In genomic region chr21:8255094-8255493, GRCh38 we compare ENCODE assay signal across 7 cellular contexts.
A peak's percentile ranks its signal among the peaks of the same experiment; 100 is the strongest.
DNase-seq lines count a peak whose midpoint lies in the region; ATAC-seq and TF ChIP-seq lines count a peak whose summit lies in the region.
"Not testable (repeated sequence)": the region's sequence is repeated elsewhere in the genome, so short reads cannot be mapped to it uniquely, and the experiment has no call there.

No MANE protein-coding gene starts in this region.

- H3K36me3 Mint-ChIP-seq in activated CD4-positive, alpha-beta memory T cell treated with anti-CD3 and anti-CD28 coated beads, Interleukin-2, amount 10 ng/mL, durations not matched to agents 7 days and 5 days (ENCODE audit: low read depth); activated T-cell treated with anti-CD3 and anti-CD28 coated beads, Interleukin-2, amount 50 U/mL, for 4 hours (ENCODE audit: insufficient read depth); osteocyte (ENCODE audit: unreplicated experiment): not testable (repeated sequence)

- not testable (repeated sequence) for H3K27ac ChIP-seq in right atrium auricular region

- H3K9me3 Mint-ChIP-seq in activated CD4-positive, alpha-beta memory T cell treated with anti-CD3 and anti-CD28 coated beads, Interleukin-2, amount 10 ng/mL, durations not matched to agents 7 days and 5 days; activated T-cell treated with anti-CD3 and anti-CD28 coated beads, Interleukin-2, amount 50 U/mL, for 4 hours; osteocyte (ENCODE audit: unreplicated experiment): not testable (repeated sequence)

- H3K27me3 Mint-ChIP-seq in activated CD4-positive, alpha-beta memory T cell treated with anti-CD3 and anti-CD28 coated beads, Interleukin-2, amount 10 ng/mL, durations not matched to agents 7 days and 5 days; activated T-cell treated with anti-CD3 and anti-CD28 coated beads, Interleukin-2, amount 50 U/mL, for 4 hours (ENCODE audit: low read depth); osteocyte (ENCODE audit: unreplicated experiment): not testable (repeated sequence)

- not testable (repeated sequence) for H3K4me3 ChIP-seq in right atrium auricular region

- not testable (repeated sequence) for H3K4me3 Mint-ChIP-seq in activated CD4-positive, alpha-beta memory T cell treated with anti-CD3 and anti-CD28 coated beads, Interleukin-2, amount 10 ng/mL, durations not matched to agents 7 days and 5 days; activated T-cell treated with anti-CD3 and anti-CD28 coated beads, Interleukin-2, amount 50 U/mL, for 4 hours; osteocyte (ENCODE audit: unreplicated experiment)

- H3K36me3 ChIP-seq in right atrium auricular region = not testable (repeated sequence)

- not testable (repeated sequence) for ATAC-seq in activated T-cell treated with anti-CD3 and anti-CD28 coated beads, Interleukin-2, amount 50 U/mL, for 4 hours

- DNase-seq in T-helper 9 cell = peak; percentile 0
- peak; percentile 22 for DNase-seq in activated CD4-positive, alpha-beta memory T cell treated with anti-CD3 and anti-CD28 coated beads, Interleukin-2, amount 10 ng/mL, durations not matched to agents 7 days and 5 days
- DNase-seq in activated T-cell treated with anti-CD3 and anti-CD28 coated beads, Interleukin-2, amount 50 U/mL, for 4 hours = peak; percentile 3
- peak; percentile 4 for DNase-seq in activated naive CD4-positive, alpha-beta T cell treated with anti-CD3 and anti-CD28 coated beads, Interleukin-2, amount 50 U/mL, for 16 hours
- DNase-seq in right atrium auricular region (ENCODE audit: low spot score) = peak; percentile 23
- DNase-seq in osteocyte (ENCODE audit: extremely low spot score, unreplicated experiment) = peak; percentile 56
- DNase-seq in stimulated activated CD4-positive, alpha-beta T cell treated with anti-CD3 and anti-CD28 coated beads, Interleukin-4, amount 100 ng/mL, for 24 hours = peak; percentile 3

- H3K4me1 Mint-ChIP-seq in activated CD4-positive, alpha-beta memory T cell treated with anti-CD3 and anti-CD28 coated beads, Interleukin-2, amount 10 ng/mL, durations not matched to agents 7 days and 5 days; activated T-cell treated with anti-CD3 and anti-CD28 coated beads, Interleukin-2, amount 50 U/mL, for 4 hours (ENCODE audit: low read depth); osteocyte (ENCODE audit: unreplicated experiment): not testable (repeated sequence)

- CTCF ChIA-PET in activated CD4-positive, alpha-beta memory T cell treated with anti-CD3 and anti-CD28 coated beads, Interleukin-2, amount 10 ng/mL, durations not matched to agents 7 days and 5 days (lab: Charles Lee) = not testable (repeated sequence)

- POLR2A ChIA-PET in activated CD4-positive, alpha-beta memory T cell treated with anti-CD3 and anti-CD28 coated beads, Interleukin-2, amount 10 ng/mL, durations not matched to agents 7 days and 5 days (lab: Charles Lee) = not testable (repeated sequence)

- not testable (repeated sequence) for H3K27ac Mint-ChIP-seq in activated CD4-positive, alpha-beta memory T cell treated with anti-CD3 and anti-CD28 coated beads, Interleukin-2, amount 10 ng/mL, durations not matched to agents 7 days and 5 days; osteocyte (ENCODE audit: unreplicated experiment)

- not testable (repeated sequence) for H3K4me1 ChIP-seq in right atrium auricular region

- H3K9me3 ChIP-seq in right atrium auricular region = not testable (repeated sequence)

- not testable (repeated sequence) for TF ChIP-seq CTCF in right atrium auricular region (IDR thresholded peaks at IDR 0.05); osteocyte (IDR thresholded peaks at IDR 0.05)

- not testable (repeated sequence) for H3K27me3 ChIP-seq in right atrium auricular region

Comparison
In these comparisons a context has a peak if more than half of its experiments do, and no peak if none do; other contexts are left out.
1. DNase-seq: peak in every context shown above with its lines; median percentile 56 in osteocyte; 23 in right atrium auricular region; 22 in activated CD4-positive, alpha-beta memory T cell treated with anti-CD3 and anti-CD28 coated beads, Interleukin-2, amount 10 ng/mL, durations not matched to agents 7 days and 5 days; 4 in activated naive CD4-positive, alpha-beta T cell treated with anti-CD3 and anti-CD28 coated beads, Interleukin-2, amount 50 U/mL, for 16 hours; 3 in activated T-cell treated with anti-CD3 and anti-CD28 coated beads, Interleukin-2, amount 50 U/mL, for 4 hours; 3 in stimulated activated CD4-positive, alpha-beta T cell treated with anti-CD3 and anti-CD28 coated beads, Interleukin-4, amount 100 ng/mL, for 24 hours; 0 in T-helper 9 cell.